21 cellular contexts compared by ENCODE assay signal in genomic region chr20:15318682-15319081, GRCh38.
DNase-seq lines count a peak whose midpoint lies in the region; ATAC-seq lines count a peak whose summit lies in the region.
"Had no signal": no experiment of that assay in that cellular context is flagged by ENCODE, and none has a peak within 500 bp of the region (broad histone marks: within the 10 kb centered on the region; RNA-seq: fewer than 3 reads in every experiment).

No MANE protein-coding gene starts in this region.

- H3K27ac Mint-ChIP-seq in activated naive CD8-positive, alpha-beta T cell treated with anti-CD3 and anti-CD28 coated beads, Interleukin-2, amount 50 U/mL, for 24 hours: peak overlapping the region; percentile 29
- H3K27ac Mint-ChIP-seq in activated naive CD8-positive, alpha-beta T cell treated with anti-CD3 and anti-CD28 coated beads for 36 hours: no peak overlapping the region
- H3K27ac Mint-ChIP-seq in immature natural killer cell: no peak overlapping the region
- no peak overlapping the region for H3K27ac Mint-ChIP-seq in activated naive CD4-positive, alpha-beta T cell treated with anti-CD3 and anti-CD28 coated beads, Interleukin-2, amount 50 U/mL, for 72 hours
- H3K27ac Mint-ChIP-seq: activated T-helper 17 cell treated with anti-CD3 and anti-CD28 coated beads, Interleukin-2, amount 50 U/mL, for 72 hours; mesothelial cell of epicardium had no signal

- no peaks in the 10 kb centered on the region for H3K27me3 Mint-ChIP-seq in activated naive CD8-positive, alpha-beta T cell treated with anti-CD3 and anti-CD28 coated beads, Interleukin-2, amount 50 U/mL, for 24 hours
- H3K27me3 Mint-ChIP-seq in activated naive CD8-positive, alpha-beta T cell treated with anti-CD3 and anti-CD28 coated beads for 36 hours: no peaks in the 10 kb centered on the region
- peaks cover 0 to 3% (median 1%) of the 10 kb centered on the region in 3 donors for H3K27me3 Mint-ChIP-seq in immature natural killer cell (ENCODE audit: low read depth in 3 of 3)
- H3K27me3 Mint-ChIP-seq: activated T-helper 17 cell treated with anti-CD3 and anti-CD28 coated beads, Interleukin-2, amount 50 U/mL, for 72 hours had no signal

- H3K4me3 Mint-ChIP-seq in activated naive CD8-positive, alpha-beta T cell treated with anti-CD3 and anti-CD28 coated beads, Interleukin-2, amount 50 U/mL, for 24 hours: no peak overlapping the region
- no peak overlapping the region for H3K4me3 Mint-ChIP-seq in activated naive CD8-positive, alpha-beta T cell treated with anti-CD3 and anti-CD28 coated beads for 36 hours
- H3K4me3 Mint-ChIP-seq in immature natural killer cell: no peak overlapping the region
- H3K4me3 Mint-ChIP-seq: activated T-helper 17 cell treated with anti-CD3 and anti-CD28 coated beads, Interleukin-2, amount 50 U/mL, for 72 hours; mesothelial cell of epicardium; neural crest cell had no signal

- no peaks in the 10 kb centered on the region for H3K4me1 Mint-ChIP-seq in activated naive CD8-positive, alpha-beta T cell treated with anti-CD3 and anti-CD28 coated beads, Interleukin-2, amount 50 U/mL, for 24 hours
- no peaks in the 10 kb centered on the region for H3K4me1 Mint-ChIP-seq in activated naive CD8-positive, alpha-beta T cell treated with anti-CD3 and anti-CD28 coated beads for 36 hours
- no peaks in the 10 kb centered on the region for H3K4me1 Mint-ChIP-seq in immature natural killer cell
- H3K4me1 Mint-ChIP-seq: activated T-helper 17 cell treated with anti-CD3 and anti-CD28 coated beads, Interleukin-2, amount 50 U/mL, for 72 hours; mesothelial cell of epicardium; neural crest cell had no signal

- no peaks in the 10 kb centered on the region for H3K36me3 Mint-ChIP-seq in activated naive CD8-positive, alpha-beta T cell treated with anti-CD3 and anti-CD28 coated beads, Interleukin-2, amount 50 U/mL, for 24 hours (ENCODE audit: low read depth)
- no peaks in the 10 kb centered on the region for H3K36me3 Mint-ChIP-seq in activated naive CD8-positive, alpha-beta T cell treated with anti-CD3 and anti-CD28 coated beads for 36 hours
- no peaks in the 10 kb centered on the region for H3K36me3 Mint-ChIP-seq in immature natural killer cell
- H3K36me3 Mint-ChIP-seq in activated naive CD4-positive, alpha-beta T cell treated with anti-CD3 and anti-CD28 coated beads, Interleukin-2, amount 50 U/mL, for 72 hours: peaks cover 0 to 5% of the 10 kb centered on the region in 2 donors

- no peak for ATAC-seq in activated naive CD8-positive, alpha-beta T cell treated with anti-CD3 and anti-CD28 coated beads, Interleukin-2, amount 50 U/mL, for 24 hours
- ATAC-seq in HG02623 (IDR thresholded peaks at IDR 0.05; ENCODE audit: unreplicated experiment) (peak; percentile 30), HG03520 (IDR thresholded peaks at IDR 0.05; ENCODE audit: unreplicated experiment) (peak; percentile 35)
- no peak for ATAC-seq in activated naive CD4-positive, alpha-beta T cell treated with anti-CD3 and anti-CD28 coated beads, Interleukin-2, amount 50 U/mL, for 72 hours
- ATAC-seq: activated T-helper 17 cell treated with anti-CD3 and anti-CD28 coated beads, Interleukin-2, amount 50 U/mL, for 72 hours; gastrocnemius medialis; Panc1 had no signal

- no peak for DNase-seq in activated naive CD8-positive, alpha-beta T cell treated with anti-CD3 and anti-CD28 coated beads, Interleukin-2, amount 50 U/mL, for 24 hours
- DNase-seq in activated naive CD8-positive, alpha-beta T cell treated with anti-CD3 and anti-CD28 coated beads for 36 hours: no peak
- DNase-seq in NCI-H2196 (lab: John Stamatoyannopoulos, UW; ENCODE audit: unreplicated experiment) (no peak), immature natural killer cell (no peak)
- DNase-seq in activated CD4-positive, alpha-beta T cell treated with anti-CD3 and anti-CD28 coated beads for 1 hour: no peak
- DNase-seq in activated naive CD4-positive, alpha-beta T cell treated with anti-CD3 and anti-CD28 coated beads, Interleukin-2, amount 50 U/mL, for 72 hours (ENCODE audit: low spot score in 2 of 2): no peak
- DNase-seq: 8988T; amniotic stem cell; central memory CD4-positive, alpha-beta T cell; erythroblast; gastrocnemius medialis; NCI-H1417 treated with DMSO at 0.1 percent for 48 hours; NCI-H82; SK-N-SH; T-helper 9 cell had no signal

- H3K9me3 Mint-ChIP-seq in activated naive CD8-positive, alpha-beta T cell treated with anti-CD3 and anti-CD28 coated beads, Interleukin-2, amount 50 U/mL, for 24 hours: peaks cover 14% of the 10 kb centered on the region
- H3K9me3 Mint-ChIP-seq in activated naive CD8-positive, alpha-beta T cell treated with anti-CD3 and anti-CD28 coated beads for 36 hours: peaks cover 4% of the 10 kb centered on the region
- peaks cover 6 to 42% (median 12%) of the 10 kb centered on the region in 6 donors for H3K9me3 Mint-ChIP-seq in immature natural killer cell
- H3K9me3 Mint-ChIP-seq in activated naive CD4-positive, alpha-beta T cell treated with anti-CD3 and anti-CD28 coated beads, Interleukin-2, amount 50 U/mL, for 72 hours: peaks cover 9 to 20% of the 10 kb centered on the region in 2 donors

Comparison
In these comparisons a context has a peak if more than half of its experiments do, and no peak if none do; other contexts are left out.
1. ATAC-seq: peak in HG02623 (single experiment) and HG03520 (single experiment); none in activated naive CD8-positive, alpha-beta T cell treated with anti-CD3 and anti-CD28 coated beads, Interleukin-2, amount 50 U/mL, for 24 hours (single experiment) and activated naive CD4-positive, alpha-beta T cell treated with anti-CD3 and anti-CD28 coated beads, Interleukin-2, amount 50 U/mL, for 72 hours (0 of 2).